In genomic region chr13:33279898-33280549, GRCh38 we compare ENCODE assay signal across 11 cellular contexts. TPM values are rescaled to one million over a fixed set of nuclear protein-coding genes. Genes with fewer than 3 reads are reported as not detected.
DNase-seq lines count a peak whose midpoint lies in the region; ATAC-seq and TF ChIP-seq lines count a peak whose summit lies in the region.
"Had no signal": no experiment of that assay in that cellular context is flagged by ENCODE, and none has a peak within 500 bp of the region (broad histone marks: within the 10 kb centered on the region; RNA-seq: fewer than 3 reads in every experiment).

No MANE protein-coding gene starts in this region.

- no peaks in the 10 kb centered on the region for H3K9me3 Mint-ChIP-seq in mesothelial cell of epicardium
- no peaks in the 10 kb centered on the region for H3K9me3 Mint-ChIP-seq in activated naive CD4-positive, alpha-beta T cell treated with anti-CD3 and anti-CD28 coated beads, Interleukin-2, amount 10 ng/mL, durations not matched to agents 7 days and 5 days
- H3K9me3 Mint-ChIP-seq: activated CD8-positive, alpha-beta T cell treated with anti-CD3 and anti-CD28 coated beads for 36 hours had no signal

- ATAC-seq in HG03025 (IDR thresholded peaks at IDR 0.05; ENCODE audit: low FRiP score, unreplicated experiment), result no peak
- ATAC-seq: activated CD8-positive, alpha-beta T cell treated with anti-CD3 and anti-CD28 coated beads for 36 hours had no signal

- H3K4me3 ChIP-seq in ACC112 (ENCODE audit: low read depth, low read length) (peak overlapping the region; percentile 84), dorsolateral prefrontal cortex (peak overlapping the region in 3 of 59 donors; percentile 4 to 17 (median 16))

- H3K36me3 ChIP-seq in ACC112 (ENCODE audit: insufficient read depth, low read length), result peaks cover 29% of the 10 kb centered on the region
- H3K36me3 ChIP-seq: BE2C had no signal

- TF ChIP-seq CTCF in dorsolateral prefrontal cortex (IDR thresholded peaks at IDR 0.05 in 54 of 56, conservative IDR thresholded peaks at IDR 0.05 in 2 of 56; ENCODE audit: low read depth in 1 of 56, partially characterized antibody in 56 of 56), result no peak
- no peak for TF ChIP-seq CTCF in mesothelial cell of epicardium (IDR thresholded peaks at IDR 0.05; ENCODE audit: unreplicated experiment)

- peak; percentile 71 for DNase-seq in NCI-H460 (ENCODE audit: extremely low read depth, low read depth)
- DNase-seq in dorsolateral prefrontal cortex, result no peak
- DNase-seq in mesothelial cell of epicardium (ENCODE audit: low spot score in 2 of 2, unreplicated experiment in 2 of 2), result no peak
- no peak for DNase-seq in activated naive CD4-positive, alpha-beta T cell treated with anti-CD3 and anti-CD28 coated beads, Interleukin-2, amount 10 ng/mL, durations not matched to agents 7 days and 5 days
- no peak for DNase-seq in putamen (ENCODE audit: low spot score)
- no peak for DNase-seq in T-helper 2 cell
- DNase-seq: activated CD8-positive, alpha-beta T cell treated with anti-CD3 and anti-CD28 coated beads for 36 hours; BE2C; NCI-H69 had no signal

- no peaks in the 10 kb centered on the region for H3K27me3 Mint-ChIP-seq in mesothelial cell of epicardium (ENCODE audit: low read depth)
- peaks cover 12% of the 10 kb centered on the region for H3K27me3 Mint-ChIP-seq in activated naive CD4-positive, alpha-beta T cell treated with anti-CD3 and anti-CD28 coated beads, Interleukin-2, amount 10 ng/mL, durations not matched to agents 7 days and 5 days

- peaks cover 78% of the 10 kb centered on the region for H3K4me1 Mint-ChIP-seq in mesothelial cell of epicardium
- peaks cover 4% of the 10 kb centered on the region for H3K4me1 Mint-ChIP-seq in activated naive CD4-positive, alpha-beta T cell treated with anti-CD3 and anti-CD28 coated beads, Interleukin-2, amount 10 ng/mL, durations not matched to agents 7 days and 5 days

- CTCF ChIA-PET in activated naive CD4-positive, alpha-beta T cell treated with anti-CD3 and anti-CD28 coated beads, Interleukin-2, amount 10 ng/mL, durations not matched to agents 7 days and 5 days (lab: Charles Lee), result no interaction called here

- no peaks in the 10 kb centered on the region for H3K36me3 Mint-ChIP-seq in mesothelial cell of epicardium
- H3K36me3 Mint-ChIP-seq in activated naive CD4-positive, alpha-beta T cell treated with anti-CD3 and anti-CD28 coated beads, Interleukin-2, amount 10 ng/mL, durations not matched to agents 7 days and 5 days, result no peaks in the 10 kb centered on the region

- peaks cover 71% of the 10 kb centered on the region for H3K4me1 ChIP-seq in ACC112 (ENCODE audit: control insufficient read depth, insufficient read depth, low read length, unreplicated experiment)
- H3K4me1 ChIP-seq: BE2C had no signal

- H3K27ac Mint-ChIP-seq in mesothelial cell of epicardium, result peak overlapping the region; percentile 93
- H3K27ac Mint-ChIP-seq in activated naive CD4-positive, alpha-beta T cell treated with anti-CD3 and anti-CD28 coated beads, Interleukin-2, amount 10 ng/mL, durations not matched to agents 7 days and 5 days, result no peak overlapping the region
- H3K27ac Mint-ChIP-seq: activated CD8-positive, alpha-beta T cell treated with anti-CD3 and anti-CD28 coated beads for 36 hours had no signal

- H3K79me2 ChIP-seq in ACC112 (ENCODE audit: control insufficient read depth, insufficient read depth, low read length, unreplicated experiment), result peaks cover 93% of the 10 kb centered on the region

- H3K4me3 Mint-ChIP-seq in mesothelial cell of epicardium, result no peak overlapping the region
- no peak overlapping the region for H3K4me3 Mint-ChIP-seq in activated naive CD4-positive, alpha-beta T cell treated with anti-CD3 and anti-CD28 coated beads, Interleukin-2, amount 10 ng/mL, durations not matched to agents 7 days and 5 days
- H3K4me3 Mint-ChIP-seq: activated CD8-positive, alpha-beta T cell treated with anti-CD3 and anti-CD28 coated beads for 36 hours had no signal

- H3K27me3 ChIP-seq in ACC112 (ENCODE audit: insufficient read depth, low read length) (no peaks in the 10 kb centered on the region), dorsolateral prefrontal cortex (no peaks in the 10 kb centered on the region)
- H3K27me3 ChIP-seq: BE2C had no signal

- H3K27ac ChIP-seq in ACC112 (ENCODE audit: low read depth, low read length), result peak overlapping the region; percentile 99
- H3K27ac ChIP-seq in dorsolateral prefrontal cortex, result peak overlapping the region in 53 of 59 donors; percentile 3 to 97 (median 67)

- intact Hi-C loops in dorsolateral prefrontal cortex (cut with DNase I), result loop anchor here (10.0 kb wide), 2 partner anchors 205 to 255 kb away; no protein-coding TSS in a partner anchor

- H2AFZ ChIP-seq in ACC112 (ENCODE audit: low read length, unreplicated experiment), result no peak overlapping the region

RNA-seq across cellular contexts. Expression of gene STARD13, which starts 5.5 kb away (rescaled TPM):
- 2.5 and 3.8 TPM in 2 replicates for total RNA-seq in NCI-H460 (2014; rRNA removed; shearing (Covaris generic))
- polyA plus RNA-seq in NCI-H460 (2014; cell fraction: nucleus; rRNA removed), result 1.0 and 1.9 TPM in 2 replicates
- 10 to 100 TPM; 42.3 to 91.6 (median 62.0) TPM for total RNA-seq in dorsolateral prefrontal cortex
- 21.3 to 24.5 TPM (median 23.0 TPM) in 3 replicates for total RNA-seq in mesothelial cell of epicardium
- total RNA-seq: activated CD8-positive, alpha-beta T cell treated with anti-CD3 and anti-CD28 coated beads for 36 hours had no signal
